ENCODE assay signal across 8 cellular contexts in genomic region chr16:14489460-14489859, GRCh38.
DNase-seq lines count a peak whose midpoint lies in the region; ATAC-seq and TF ChIP-seq lines count a peak whose summit lies in the region.

No MANE protein-coding gene starts in this region.

- 43 to 63% (median 60%) methylated on average over 4 of the region's 4 CpGs for WGBS in adrenal gland, 4 donors
- no CpG with 5 or more reads among the region's 4 CpGs for WGBS in mesendoderm (ENCODE audit: extremely low coverage, insufficient coverage, low lambda C conversion rate)
- WGBS in aorta, 2 donors: 74 to 82% methylated on average over 4 of the region's 4 CpGs

- ATAC-seq in GM19463 (IDR thresholded peaks at IDR 0.05; ENCODE audit: unreplicated experiment): no peak
- no peak for ATAC-seq in aorta (ENCODE audit: low FRiP score)
- no peak for ATAC-seq in HG02884 (IDR thresholded peaks at IDR 0.05; ENCODE audit: unreplicated experiment)

- H2AK5ac ChIP-seq in mesendoderm (ENCODE audit: low read length): no peak overlapping the region

- intact Hi-C loops in adrenal gland (cut with DNase I): no loop called here
- intact Hi-C loops in aorta (cut with DNase I): no loop called here

- no peak overlapping the region for H3K23ac ChIP-seq in mesendoderm (ENCODE audit: low read length)

- no peak overlapping the region for H2BK5ac ChIP-seq in mesendoderm (ENCODE audit: low read length)

- peak in 5 of 6 experiments; percentile 27 to 56 (median 42) for TF ChIP-seq CTCF in adrenal gland (IDR thresholded peaks at IDR 0.05)

- H3K4me1 ChIP-seq in adrenal gland (replicated peaks in 1 of 2): peaks cover 43 to 53% of the 10 kb centered on the region in 2 donors
- peaks cover 9% of the 10 kb centered on the region for H3K4me1 ChIP-seq in mesendoderm (ENCODE audit: control insufficient read depth, low read depth, low read length)
- peaks cover 0 to 3% of the 10 kb centered on the region in 2 donors for H3K4me1 ChIP-seq in aorta (ENCODE audit: control insufficient read depth in 1 of 2, insufficient read depth in 2 of 2, low read length in 2 of 2)

- peak overlapping the region in 3 of 5 donors; percentile 12 to 42 (median 40) for H3K27ac ChIP-seq in adrenal gland
- no peak overlapping the region for H3K27ac ChIP-seq in mesendoderm (ENCODE audit: low read depth, low read length)
- H3K27ac ChIP-seq in aorta (ENCODE audit: low read depth in 1 of 2, low read length in 2 of 2): no peak overlapping the region

- no peak overlapping the region for H3K9ac ChIP-seq in mesendoderm (ENCODE audit: low read length)

- no peaks in the 10 kb centered on the region for H3K27me3 ChIP-seq in adrenal gland
- H3K27me3 ChIP-seq in mesendoderm (ENCODE audit: insufficient read depth, low read length, poor library complexity): no peaks in the 10 kb centered on the region
- H3K27me3 ChIP-seq in aorta (ENCODE audit: control insufficient read depth in 1 of 2, insufficient read depth in 2 of 2, low read length in 1 of 2): no peaks in the 10 kb centered on the region

- H3K4me3 ChIP-seq in Jurkat, Clone E6-1 (ENCODE audit: low read length): no peak overlapping the region
- H3K4me3 ChIP-seq in adrenal gland: no peak overlapping the region
- H3K4me3 ChIP-seq in mesendoderm (ENCODE audit: low read length): no peak overlapping the region
- H3K4me3 ChIP-seq in aorta (ENCODE audit: low read length in 2 of 2): no peak overlapping the region

- H3K4ac ChIP-seq in mesendoderm (ENCODE audit: low read depth, low read length): no peak overlapping the region

- no peak overlapping the region for H3K4me2 ChIP-seq in mesendoderm (ENCODE audit: low read length)

- TF ChIP-seq POLR2A in adrenal gland (IDR thresholded peaks at IDR 0.05): peak in 1 of 2 donors; percentile 50

- no peak overlapping the region for H3K56ac ChIP-seq in mesendoderm (ENCODE audit: low read length)

- H3K36me3 ChIP-seq in adrenal gland (replicated peaks in 1 of 2): no peaks in the 10 kb centered on the region
- no peaks in the 10 kb centered on the region for H3K36me3 ChIP-seq in mesendoderm (ENCODE audit: control insufficient read depth, insufficient read depth, low read length)
- H3K36me3 ChIP-seq in aorta (ENCODE audit: control insufficient read depth in 1 of 2, insufficient read depth in 2 of 2, low read length in 1 of 2): no peaks in the 10 kb centered on the region

- no peak overlapping the region for H2BK15ac ChIP-seq in mesendoderm (replicated peaks; ENCODE audit: low read depth)

- H3K18ac ChIP-seq in mesendoderm (ENCODE audit: low read length): no peak overlapping the region

- no peak overlapping the region for H4K5ac ChIP-seq in mesendoderm (ENCODE audit: low read length)

- no peak overlapping the region for H4K8ac ChIP-seq in mesendoderm (ENCODE audit: low read depth, low read length)

- H3K9me3 ChIP-seq in adrenal gland (replicated peaks in 1 of 3) (no peaks in the 10 kb centered on the region), aorta (ENCODE audit: control insufficient read depth, low read length) (no peaks in the 10 kb centered on the region)

- H3K79me1 ChIP-seq in mesendoderm (ENCODE audit: low read length): peaks cover 2% of the 10 kb centered on the region

- no peak overlapping the region for H2BK120ac ChIP-seq in mesendoderm (ENCODE audit: low read depth, low read length)

- DNase-seq in EH (ENCODE audit: low read depth): peak; percentile 23
- peak; percentile 50 for DNase-seq in Jurkat, Clone E6-1 (ENCODE audit: low read depth, low spot score)
- DNase-seq in adrenal gland: peak in 5 of 7 donors; percentile 41 to 70 (median 67)
- peak; percentile 85 for DNase-seq in mesendoderm
- no peak for DNase-seq in stimulated activated naive CD4-positive, alpha-beta T cell treated with Interleukin-2 at 50 U/mL for 16 hours (lab: John Stamatoyannopoulos, UW)
- DNase-seq in aorta: no peak

- H3K79me2 ChIP-seq in mesendoderm (ENCODE audit: control insufficient read depth, insufficient read depth, low read length): no peaks in the 10 kb centered on the region

Comparison
In these comparisons a context has a peak if more than half of its experiments do, and no peak if none do; other contexts are left out.
1. DNase-seq: peak in EH (single experiment), Jurkat, Clone E6-1 (single experiment), adrenal gland (5 of 7) and mesendoderm (single experiment); none in stimulated activated naive CD4-positive, alpha-beta T cell treated with Interleukin-2 at 50 U/mL for 16 hours (single experiment) and aorta (0 of 2).
2. H3K27ac ChIP-seq: peak in adrenal gland (3 of 5); none in mesendoderm (single experiment) and aorta (0 of 2).